Comparison of ENCODE assay signal across 1 cellular context in the genomic region with DNA sequence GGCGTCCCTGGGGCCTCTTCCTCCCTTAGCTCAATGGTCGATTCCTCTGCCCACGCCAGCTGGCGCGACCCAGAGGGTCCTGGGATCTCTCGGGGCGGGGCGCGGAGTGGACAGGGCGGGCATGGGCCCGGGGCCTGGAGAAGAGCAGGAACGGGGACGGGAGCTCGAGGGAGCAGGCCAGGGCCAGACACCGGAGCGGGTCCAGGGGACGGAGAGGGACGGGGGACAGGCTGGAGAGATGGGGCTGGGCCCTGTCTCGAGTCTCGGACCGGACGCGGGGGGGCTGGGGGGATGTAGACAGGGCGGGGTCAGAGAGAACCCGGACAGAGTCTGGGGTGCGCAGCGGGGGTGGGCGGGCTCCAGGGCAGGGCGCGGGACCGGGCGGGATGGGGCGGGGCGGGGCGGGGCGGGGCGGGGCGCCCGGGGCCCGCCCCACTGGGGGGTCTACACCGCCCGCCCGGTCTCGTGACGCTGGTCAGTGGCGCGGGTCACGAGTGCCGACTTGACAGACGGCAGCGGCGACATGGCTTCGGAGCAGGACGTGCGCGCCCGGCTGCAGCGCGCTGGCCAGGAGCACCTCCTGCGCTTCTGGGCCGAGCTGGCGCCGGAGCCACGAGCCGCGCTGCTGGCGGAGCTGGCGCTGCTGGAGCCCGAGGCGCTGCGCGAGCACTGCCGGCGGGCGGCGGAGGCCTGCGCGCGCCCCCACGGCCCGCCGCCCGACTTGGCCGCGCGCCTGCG.
TF ChIP-seq lines count a peak whose summit lies in the region.

A gene with protein sequence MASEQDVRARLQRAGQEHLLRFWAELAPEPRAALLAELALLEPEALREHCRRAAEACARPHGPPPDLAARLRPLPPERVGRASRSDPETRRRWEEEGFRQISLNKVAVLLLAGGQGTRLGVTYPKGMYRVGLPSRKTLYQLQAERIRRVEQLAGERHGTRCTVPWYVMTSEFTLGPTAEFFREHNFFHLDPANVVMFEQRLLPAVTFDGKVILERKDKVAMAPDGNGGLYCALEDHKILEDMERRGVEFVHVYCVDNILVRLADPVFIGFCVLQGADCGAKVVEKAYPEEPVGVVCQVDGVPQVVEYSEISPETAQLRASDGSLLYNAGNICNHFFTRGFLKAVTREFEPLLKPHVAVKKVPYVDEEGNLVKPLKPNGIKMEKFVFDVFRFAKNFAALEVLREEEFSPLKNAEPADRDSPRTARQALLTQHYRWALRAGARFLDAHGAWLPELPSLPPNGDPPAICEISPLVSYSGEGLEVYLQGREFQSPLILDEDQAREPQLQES (plus strand): TSS at position 508 of the 738 bp plus-strand sequence. CDS start 16 bp downstream, at position 524.

TF ChIP-seq in HepG2, 621 proteins besides CTCF, POLR2A, EP300 and RAD21 (continued from another document and continues in another):
- TF ChIP-seq, protein P1, sequence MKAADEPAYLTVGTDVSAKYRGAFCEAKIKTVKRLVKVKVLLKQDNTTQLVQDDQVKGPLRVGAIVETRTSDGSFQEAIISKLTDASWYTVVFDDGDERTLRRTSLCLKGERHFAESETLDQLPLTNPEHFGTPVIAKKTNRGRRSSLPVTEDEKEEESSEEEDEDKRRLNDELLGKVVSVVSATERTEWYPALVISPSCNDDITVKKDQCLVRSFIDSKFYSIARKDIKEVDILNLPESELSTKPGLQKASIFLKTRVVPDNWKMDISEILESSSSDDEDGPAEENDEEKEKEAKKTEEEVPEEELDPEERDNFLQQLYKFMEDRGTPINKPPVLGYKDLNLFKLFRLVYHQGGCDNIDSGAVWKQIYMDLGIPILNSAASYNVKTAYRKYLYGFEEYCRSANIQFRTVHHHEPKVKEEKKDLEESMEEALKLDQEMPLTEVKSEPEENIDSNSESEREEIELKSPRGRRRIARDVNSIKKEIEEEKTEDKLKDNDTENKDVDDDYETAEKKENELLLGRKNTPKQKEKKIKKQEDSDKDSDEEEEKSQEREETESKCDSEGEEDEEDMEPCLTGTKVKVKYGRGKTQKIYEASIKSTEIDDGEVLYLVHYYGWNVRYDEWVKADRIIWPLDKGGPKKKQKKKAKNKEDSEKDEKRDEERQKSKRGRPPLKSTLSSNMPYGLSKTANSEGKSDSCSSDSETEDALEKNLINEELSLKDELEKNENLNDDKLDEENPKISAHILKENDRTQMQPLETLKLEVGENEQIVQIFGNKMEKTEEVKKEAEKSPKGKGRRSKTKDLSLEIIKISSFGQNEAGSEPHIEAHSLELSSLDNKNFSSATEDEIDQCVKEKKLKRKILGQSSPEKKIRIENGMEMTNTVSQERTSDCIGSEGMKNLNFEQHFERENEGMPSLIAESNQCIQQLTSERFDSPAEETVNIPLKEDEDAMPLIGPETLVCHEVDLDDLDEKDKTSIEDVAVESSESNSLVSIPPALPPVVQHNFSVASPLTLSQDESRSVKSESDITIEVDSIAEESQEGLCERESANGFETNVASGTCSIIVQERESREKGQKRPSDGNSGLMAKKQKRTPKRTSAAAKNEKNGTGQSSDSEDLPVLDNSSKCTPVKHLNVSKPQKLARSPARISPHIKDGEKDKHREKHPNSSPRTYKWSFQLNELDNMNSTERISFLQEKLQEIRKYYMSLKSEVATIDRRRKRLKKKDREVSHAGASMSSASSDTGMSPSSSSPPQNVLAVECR (CRISPR knock-in tag; IDR thresholded peaks at IDR 0.05; ENCODE audit: borderline replicate concordance), result peak; percentile 49; the same call in 1 of the 2 replicates
- TF ChIP-seq, protein P2, sequence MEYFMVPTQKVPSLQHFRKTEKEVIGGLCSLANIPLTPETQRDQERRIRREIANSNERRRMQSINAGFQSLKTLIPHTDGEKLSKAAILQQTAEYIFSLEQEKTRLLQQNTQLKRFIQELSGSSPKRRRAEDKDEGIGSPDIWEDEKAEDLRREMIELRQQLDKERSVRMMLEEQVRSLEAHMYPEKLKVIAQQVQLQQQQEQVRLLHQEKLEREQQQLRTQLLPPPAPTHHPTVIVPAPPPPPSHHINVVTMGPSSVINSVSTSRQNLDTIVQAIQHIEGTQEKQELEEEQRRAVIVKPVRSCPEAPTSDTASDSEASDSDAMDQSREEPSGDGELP (IDR thresholded peaks at IDR 0.05; ENCODE audit: borderline replicate concordance, low read depth), result peak; percentile 27; the same call in 1 of the 2 replicates
- no peak for TF ChIP-seq FOXA3 (CRISPR knock-in tag; IDR thresholded peaks at IDR 0.05)
- TF ChIP-seq SP4 (CRISPR knock-in tag; IDR thresholded peaks at IDR 0.05), result peak; percentile 39; the same call in 1 of the 2 replicates
- TF ChIP-seq SATB2 (CRISPR knock-in tag; IDR thresholded peaks at IDR 0.05), result no peak
- TF ChIP-seq HNF4A (CRISPR knock-in tag; IDR thresholded peaks at IDR 0.05), result no peak
- TF ChIP-seq, protein P3, sequence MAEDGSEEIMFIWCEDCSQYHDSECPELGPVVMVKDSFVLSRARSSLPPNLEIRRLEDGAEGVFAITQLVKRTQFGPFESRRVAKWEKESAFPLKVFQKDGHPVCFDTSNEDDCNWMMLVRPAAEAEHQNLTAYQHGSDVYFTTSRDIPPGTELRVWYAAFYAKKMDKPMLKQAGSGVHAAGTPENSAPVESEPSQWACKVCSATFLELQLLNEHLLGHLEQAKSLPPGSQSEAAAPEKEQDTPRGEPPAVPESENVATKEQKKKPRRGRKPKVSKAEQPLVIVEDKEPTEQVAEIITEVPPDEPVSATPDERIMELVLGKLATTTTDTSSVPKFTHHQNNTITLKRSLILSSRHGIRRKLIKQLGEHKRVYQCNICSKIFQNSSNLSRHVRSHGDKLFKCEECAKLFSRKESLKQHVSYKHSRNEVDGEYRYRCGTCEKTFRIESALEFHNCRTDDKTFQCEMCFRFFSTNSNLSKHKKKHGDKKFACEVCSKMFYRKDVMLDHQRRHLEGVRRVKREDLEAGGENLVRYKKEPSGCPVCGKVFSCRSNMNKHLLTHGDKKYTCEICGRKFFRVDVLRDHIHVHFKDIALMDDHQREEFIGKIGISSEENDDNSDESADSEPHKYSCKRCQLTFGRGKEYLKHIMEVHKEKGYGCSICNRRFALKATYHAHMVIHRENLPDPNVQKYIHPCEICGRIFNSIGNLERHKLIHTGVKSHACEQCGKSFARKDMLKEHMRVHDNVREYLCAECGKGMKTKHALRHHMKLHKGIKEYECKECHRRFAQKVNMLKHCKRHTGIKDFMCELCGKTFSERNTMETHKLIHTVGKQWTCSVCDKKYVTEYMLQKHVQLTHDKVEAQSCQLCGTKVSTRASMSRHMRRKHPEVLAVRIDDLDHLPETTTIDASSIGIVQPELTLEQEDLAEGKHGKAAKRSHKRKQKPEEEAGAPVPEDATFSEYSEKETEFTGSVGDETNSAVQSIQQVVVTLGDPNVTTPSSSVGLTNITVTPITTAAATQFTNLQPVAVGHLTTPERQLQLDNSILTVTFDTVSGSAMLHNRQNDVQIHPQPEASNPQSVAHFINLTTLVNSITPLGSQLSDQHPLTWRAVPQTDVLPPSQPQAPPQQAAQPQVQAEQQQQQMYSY (CRISPR knock-in tag; IDR thresholded peaks at IDR 0.05), result peak; percentile 63; the same call in 1 of the 2 replicates
- TF ChIP-seq ZFP37 (CRISPR knock-in tag; IDR thresholded peaks at IDR 0.05; ENCODE audit: borderline replicate concordance), result no peak
- TF ChIP-seq ZNF737 (CRISPR knock-in tag; IDR thresholded peaks at IDR 0.05; ENCODE audit: borderline replicate concordance), result no peak
- peak; percentile 66; the same call in 1 of the 2 replicates for TF ChIP-seq HIVEP1 (CRISPR knock-in tag; IDR thresholded peaks at IDR 0.05)
- peak; percentile 23; the same call in 1 of the 2 replicates for TF ChIP-seq MEIS2 (CRISPR knock-in tag; IDR thresholded peaks at IDR 0.05)
- TF ChIP-seq ZNF724P (CRISPR knock-in tag; IDR thresholded peaks at IDR 0.05; ENCODE audit: borderline replicate concordance), result peak; percentile 36; the same call in 1 of the 2 replicates
- TF ChIP-seq SIX1 (CRISPR knock-in tag; IDR thresholded peaks at IDR 0.05; ENCODE audit: borderline replicate concordance), result no peak
- TF ChIP-seq KDM3A (CRISPR knock-in tag; IDR thresholded peaks at IDR 0.05; ENCODE audit: low read depth), result no peak
- TF ChIP-seq, protein P4, sequence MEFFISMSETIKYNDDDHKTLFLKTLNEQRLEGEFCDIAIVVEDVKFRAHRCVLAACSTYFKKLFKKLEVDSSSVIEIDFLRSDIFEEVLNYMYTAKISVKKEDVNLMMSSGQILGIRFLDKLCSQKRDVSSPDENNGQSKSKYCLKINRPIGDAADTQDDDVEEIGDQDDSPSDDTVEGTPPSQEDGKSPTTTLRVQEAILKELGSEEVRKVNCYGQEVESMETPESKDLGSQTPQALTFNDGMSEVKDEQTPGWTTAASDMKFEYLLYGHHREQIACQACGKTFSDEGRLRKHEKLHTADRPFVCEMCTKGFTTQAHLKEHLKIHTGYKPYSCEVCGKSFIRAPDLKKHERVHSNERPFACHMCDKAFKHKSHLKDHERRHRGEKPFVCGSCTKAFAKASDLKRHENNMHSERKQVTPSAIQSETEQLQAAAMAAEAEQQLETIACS (CRISPR knock-in tag; IDR thresholded peaks at IDR 0.05), result 0 out of 2 replicates have a peak, but pooled peaks have one; percentile 5
- 0 out of 2 replicates have a peak, but pooled peaks have one; percentile 26 for TF ChIP-seq ZNF598 (CRISPR knock-in tag; IDR thresholded peaks at IDR 0.05; ENCODE audit: borderline replicate concordance)
- TF ChIP-seq, protein P5, sequence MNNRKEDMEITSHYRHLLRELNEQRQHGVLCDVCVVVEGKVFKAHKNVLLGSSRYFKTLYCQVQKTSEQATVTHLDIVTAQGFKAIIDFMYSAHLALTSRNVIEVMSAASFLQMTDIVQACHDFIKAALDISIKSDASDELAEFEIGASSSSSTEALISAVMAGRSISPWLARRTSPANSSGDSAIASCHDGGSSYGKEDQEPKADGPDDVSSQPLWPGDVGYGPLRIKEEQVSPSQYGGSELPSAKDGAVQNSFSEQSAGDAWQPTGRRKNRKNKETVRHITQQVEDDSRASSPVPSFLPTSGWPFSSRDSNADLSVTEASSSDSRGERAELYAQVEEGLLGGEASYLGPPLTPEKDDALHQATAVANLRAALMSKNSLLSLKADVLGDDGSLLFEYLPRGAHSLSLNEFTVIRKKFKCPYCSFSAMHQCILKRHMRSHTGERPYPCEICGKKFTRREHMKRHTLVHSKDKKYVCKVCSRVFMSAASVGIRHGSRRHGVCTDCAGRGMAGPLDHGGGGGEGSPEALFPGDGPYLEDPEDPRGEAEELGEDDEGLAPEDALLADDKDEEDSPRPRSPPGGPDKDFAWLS (CRISPR knock-in tag; IDR thresholded peaks at IDR 0.05; ENCODE audit: borderline replicate concordance), result no peak
- TF ChIP-seq MATR3 (CRISPR knock-in tag; IDR thresholded peaks at IDR 0.05), result no peak
- peak; percentile 28; the same call in 1 of the 2 replicates for TF ChIP-seq YEATS4 (CRISPR knock-in tag; IDR thresholded peaks at IDR 0.05; ENCODE audit: borderline replicate concordance)
- TF ChIP-seq, protein P6, sequence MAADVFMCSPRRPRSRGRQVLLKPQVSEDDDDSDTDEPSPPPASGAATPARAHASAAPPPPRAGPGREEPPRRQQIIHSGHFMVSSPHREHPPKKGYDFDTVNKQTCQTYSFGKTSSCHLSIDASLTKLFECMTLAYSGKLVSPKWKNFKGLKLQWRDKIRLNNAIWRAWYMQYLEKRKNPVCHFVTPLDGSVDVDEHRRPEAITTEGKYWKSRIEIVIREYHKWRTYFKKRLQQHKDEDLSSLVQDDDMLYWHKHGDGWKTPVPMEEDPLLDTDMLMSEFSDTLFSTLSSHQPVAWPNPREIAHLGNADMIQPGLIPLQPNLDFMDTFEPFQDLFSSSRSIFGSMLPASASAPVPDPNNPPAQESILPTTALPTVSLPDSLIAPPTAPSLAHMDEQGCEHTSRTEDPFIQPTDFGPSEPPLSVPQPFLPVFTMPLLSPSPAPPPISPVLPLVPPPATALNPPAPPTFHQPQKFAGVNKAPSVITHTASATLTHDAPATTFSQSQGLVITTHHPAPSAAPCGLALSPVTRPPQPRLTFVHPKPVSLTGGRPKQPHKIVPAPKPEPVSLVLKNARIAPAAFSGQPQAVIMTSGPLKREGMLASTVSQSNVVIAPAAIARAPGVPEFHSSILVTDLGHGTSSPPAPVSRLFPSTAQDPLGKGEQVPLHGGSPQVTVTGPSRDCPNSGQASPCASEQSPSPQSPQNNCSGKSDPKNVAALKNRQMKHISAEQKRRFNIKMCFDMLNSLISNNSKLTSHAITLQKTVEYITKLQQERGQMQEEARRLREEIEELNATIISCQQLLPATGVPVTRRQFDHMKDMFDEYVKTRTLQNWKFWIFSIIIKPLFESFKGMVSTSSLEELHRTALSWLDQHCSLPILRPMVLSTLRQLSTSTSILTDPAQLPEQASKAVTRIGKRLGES (CRISPR knock-in tag; IDR thresholded peaks at IDR 0.05; ENCODE audit: borderline replicate concordance), result no peak
- no peak for TF ChIP-seq SETDB1 (CRISPR knock-in tag; IDR thresholded peaks at IDR 0.05; ENCODE audit: borderline replicate concordance)
- TF ChIP-seq ZNF577 (CRISPR knock-in tag; IDR thresholded peaks at IDR 0.05; ENCODE audit: borderline replicate concordance, low read depth), result no peak
- peak; percentile 24; the same call in 1 of the 2 replicates for TF ChIP-seq ZNF788 (CRISPR knock-in tag; IDR thresholded peaks at IDR 0.05; ENCODE audit: borderline replicate concordance)
- TF ChIP-seq HOXA3 (CRISPR knock-in tag; IDR thresholded peaks at IDR 0.05), result peak; percentile 12; the same call in 1 of the 2 replicates
- TF ChIP-seq TEAD3 (CRISPR knock-in tag; optimal IDR thresholded peaks at IDR 0.05; ENCODE audit: borderline replicate concordance), result no peak
- TF ChIP-seq ZIK1 (CRISPR knock-in tag; IDR thresholded peaks at IDR 0.05; ENCODE audit: borderline replicate concordance, low read depth), result no peak
- no peak for TF ChIP-seq ZNF530 (CRISPR knock-in tag; IDR thresholded peaks at IDR 0.05; ENCODE audit: low read depth)
- TF ChIP-seq NFE2 (CRISPR knock-in tag; IDR thresholded peaks at IDR 0.05), result no peak
- TF ChIP-seq, protein P7, sequence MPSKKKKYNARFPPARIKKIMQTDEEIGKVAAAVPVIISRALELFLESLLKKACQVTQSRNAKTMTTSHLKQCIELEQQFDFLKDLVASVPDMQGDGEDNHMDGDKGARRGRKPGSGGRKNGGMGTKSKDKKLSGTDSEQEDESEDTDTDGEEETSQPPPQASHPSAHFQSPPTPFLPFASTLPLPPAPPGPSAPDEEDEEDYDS (CRISPR knock-in tag; IDR thresholded peaks at IDR 0.05), result no peak
- no peak for TF ChIP-seq NR2F1 (CRISPR knock-in tag; IDR thresholded peaks at IDR 0.05)
- TF ChIP-seq, protein P8, sequence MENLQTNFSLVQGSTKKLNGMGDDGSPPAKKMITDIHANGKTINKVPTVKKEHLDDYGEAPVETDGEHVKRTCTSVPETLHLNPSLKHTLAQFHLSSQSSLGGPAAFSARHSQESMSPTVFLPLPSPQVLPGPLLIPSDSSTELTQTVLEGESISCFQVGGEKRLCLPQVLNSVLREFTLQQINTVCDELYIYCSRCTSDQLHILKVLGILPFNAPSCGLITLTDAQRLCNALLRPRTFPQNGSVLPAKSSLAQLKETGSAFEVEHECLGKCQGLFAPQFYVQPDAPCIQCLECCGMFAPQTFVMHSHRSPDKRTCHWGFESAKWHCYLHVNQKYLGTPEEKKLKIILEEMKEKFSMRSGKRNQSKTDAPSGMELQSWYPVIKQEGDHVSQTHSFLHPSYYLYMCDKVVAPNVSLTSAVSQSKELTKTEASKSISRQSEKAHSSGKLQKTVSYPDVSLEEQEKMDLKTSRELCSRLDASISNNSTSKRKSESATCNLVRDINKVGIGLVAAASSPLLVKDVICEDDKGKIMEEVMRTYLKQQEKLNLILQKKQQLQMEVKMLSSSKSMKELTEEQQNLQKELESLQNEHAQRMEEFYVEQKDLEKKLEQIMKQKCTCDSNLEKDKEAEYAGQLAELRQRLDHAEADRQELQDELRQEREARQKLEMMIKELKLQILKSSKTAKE (CRISPR knock-in tag; IDR thresholded peaks at IDR 0.05; ENCODE audit: borderline replicate concordance), result 0 out of 2 replicates have a peak, but pooled peaks have one; percentile 32
- no peak for TF ChIP-seq KLF11 (CRISPR knock-in tag; IDR thresholded peaks at IDR 0.05)
- TF ChIP-seq ZNF44 (CRISPR knock-in tag; IDR thresholded peaks at IDR 0.05), result no peak
- TF ChIP-seq GABPB1 (CRISPR knock-in tag; IDR thresholded peaks at IDR 0.05), result peak; percentile 33; the same call in 1 of the 2 replicates
- no peak for TF ChIP-seq ZNF256 (CRISPR knock-in tag; conservative IDR thresholded peaks at IDR 0.05)
